Comparison of ENCODE assay signal across 8 cellular contexts in the genomic region with DNA sequence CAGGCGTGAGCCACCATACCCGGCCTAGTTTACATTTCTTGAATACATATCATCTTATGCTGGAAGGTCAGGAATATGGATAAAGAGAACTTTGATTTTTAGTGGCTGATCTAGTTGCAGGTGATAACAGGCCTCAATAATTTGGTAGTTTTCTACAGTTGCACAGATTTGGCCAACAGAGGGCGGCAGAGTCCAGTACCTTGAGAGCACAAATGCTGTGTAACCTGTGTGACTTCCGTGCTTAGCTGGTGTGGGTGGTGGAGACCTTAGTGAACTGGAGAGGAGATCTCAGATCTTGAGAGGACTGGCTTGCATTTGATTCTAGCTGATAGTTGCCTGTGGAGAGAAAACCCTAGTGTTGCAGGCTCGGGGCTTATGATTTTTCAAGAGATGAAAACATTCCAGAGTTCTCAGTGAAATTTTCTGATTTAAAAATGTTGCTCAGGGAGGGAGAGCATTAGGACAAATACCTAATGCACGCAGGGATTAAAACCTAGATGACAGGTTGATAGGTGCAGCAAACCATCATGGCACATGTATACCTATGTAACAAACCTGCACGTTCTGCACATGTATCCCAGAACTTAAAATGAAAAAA. TPM values are rescaled to one million over a fixed set of nuclear protein-coding genes. Genes with fewer than 3 reads are reported as not detected.
DNase-seq lines count a peak whose midpoint lies in the region; ATAC-seq and TF ChIP-seq lines count a peak whose summit lies in the region.

No MANE protein-coding gene starts in this region.

- BruUV-seq in OCI-LY7 (replicated peaks; lab: Mats Ljungman, UMichigan): no TSS peak

- H3K4me3 ChIP-seq in OCI-LY7 (ENCODE audit: low read depth, low read length, poor library complexity, severe bottlenecking) (no peak overlapping the region), fibroblast of pulmonary artery (replicated peaks; ENCODE audit: low read depth, low read length) (no peak overlapping the region), thyroid gland (replicated peaks in 1 of 3) (no peak overlapping the region)

- H3K9me2 ChIP-seq in OCI-LY7 (ENCODE audit: insufficient read depth, low read length): no peaks in the 10 kb centered on the region

- peak; percentile 87 for TF ChIP-seq RAD21 in Ishikawa (IDR thresholded peaks at IDR 0.05; ENCODE audit: low read depth)

- H3K4me2 ChIP-seq in OCI-LY7 (ENCODE audit: low read length): no peak overlapping the region

- H4K20me1 ChIP-seq in OCI-LY7 (ENCODE audit: insufficient read depth, low read length): no peaks in the 10 kb centered on the region

- CTCF ChIA-PET in OCI-LY7 (lab: Charles Lee; ENCODE audit: unreplicated experiment): interaction anchor here (0.6 to 0.7 kb wide), 4 partner anchors 9 to 90 kb away, joined by 3 to 5 read pairs (median 4); no protein-coding TSS in a partner anchor

- H3K4me1 ChIP-seq in OCI-LY7 (ENCODE audit: insufficient read depth, low read length, poor library complexity, severe bottlenecking) (no peaks in the 10 kb centered on the region), thyroid gland (no peaks in the 10 kb centered on the region)

- peak; percentile 64 for DNase-seq in EH (ENCODE audit: low read depth)
- peak; percentile 81 for DNase-seq in OCI-LY7 (ENCODE audit: low spot score)
- peak; percentile 63 for DNase-seq in activated T-cell treated with anti-CD3 and anti-CD28 coated beads, Interleukin-2, amount 50 U/mL, for 1 hour
- DNase-seq in fibroblast of pulmonary artery (ENCODE audit: low read depth): peak; percentile 66
- peak; percentile 8 for DNase-seq in occipital lobe (lab: John Stamatoyannopoulos, UW)
- peak; percentile 62 to 78 for DNase-seq in thyroid gland

- no peaks in the 10 kb centered on the region for H3K27me3 ChIP-seq in thyroid gland

- H3K36me3 ChIP-seq in OCI-LY7 (ENCODE audit: insufficient read depth, low read length) (no peaks in the 10 kb centered on the region), thyroid gland (no peaks in the 10 kb centered on the region)

- TF ChIP-seq CTCF in OCI-LY7 (conservative IDR thresholded peaks at IDR 0.05; ENCODE audit: low read length) (peak; percentile 90), fibroblast of pulmonary artery (IDR thresholded peaks at IDR 0.05; ENCODE audit: low read length, missing control alignments) (peak; percentile 91), thyroid gland (IDR thresholded peaks at IDR 0.05) (peak; percentile 45 to 74 (median 59))

- peak; percentile 94 for ATAC-seq in GM21723 (IDR thresholded peaks at IDR 0.05; ENCODE audit: unreplicated experiment)

- no peak for TF ChIP-seq EP300 in Ishikawa (IDR thresholded peaks at IDR 0.05; ENCODE audit: borderline replicate concordance)

- H3K27ac ChIP-seq in OCI-LY7 (ENCODE audit: low read depth, low read length, poor library complexity, severe bottlenecking) (no peak overlapping the region), thyroid gland (no peak overlapping the region)

- POLR2A ChIA-PET in OCI-LY7 (lab: Charles Lee): interaction anchor here (0.7 kb wide), 1 partner anchor 13 kb away, joined by 3 read pairs; no protein-coding TSS in a partner anchor

- WGBS in thyroid gland, 2 donors: 35 to 39% methylated on average over 7 of the region's 7 CpGs

- intact Hi-C loops in OCI-LY7 (cut with micrococcal nuclease; ENCODE audit: unreplicated experiment): loop anchor here (2.0 kb wide), 1 partner anchor 433 kb away; no protein-coding TSS in a partner anchor
- intact Hi-C loops in thyroid gland (cut with DNase I): loop anchor here (10.0 kb wide), 1 partner anchor 651 kb away; no protein-coding TSS in a partner anchor

- no peaks in the 10 kb centered on the region for H3K9me3 ChIP-seq in OCI-LY7 (ENCODE audit: low read length)
- no peaks in the 10 kb centered on the region for H3K9me3 ChIP-seq in thyroid gland

- H2AFZ ChIP-seq in OCI-LY7 (ENCODE audit: low read length): no peak overlapping the region

- H3K79me2 ChIP-seq in OCI-LY7 (ENCODE audit: insufficient read depth, low read depth, low read length): no peaks in the 10 kb centered on the region

- TF ChIP-seq POLR2A in thyroid gland (IDR thresholded peaks at IDR 0.05): no peak

TF ChIP-seq in Ishikawa, 13 proteins besides CTCF, POLR2A, EP300 and RAD21:
- TF ChIP-seq EGR1 (IDR thresholded peaks at IDR 0.05) (no peak), CREB1 (IDR thresholded peaks at IDR 0.05; ENCODE audit: low read depth) (no peak), TEAD4 (IDR thresholded peaks at IDR 0.05) (no peak), CEBPB (IDR thresholded peaks at IDR 0.05) (no peak), YY1 (IDR thresholded peaks at IDR 0.05; ENCODE audit: low read depth) (no peak), NFIC (IDR thresholded peaks at IDR 0.05) (no peak), REST (IDR thresholded peaks at IDR 0.05; ENCODE audit: low read depth) (no peak), TCF12 (IDR thresholded peaks at IDR 0.05; ENCODE audit: low read depth) (no peak), USF1 (IDR thresholded peaks at IDR 0.05) (no peak), TAF1 (IDR thresholded peaks at IDR 0.05; ENCODE audit: low read depth) (no peak), FOXM1 (IDR thresholded peaks at IDR 0.05; ENCODE audit: borderline replicate concordance, low read depth) (no peak), ZBTB7A (IDR thresholded peaks at IDR 0.05; ENCODE audit: low read depth) (no peak)
- TF ChIP-seq, protein P1, sequence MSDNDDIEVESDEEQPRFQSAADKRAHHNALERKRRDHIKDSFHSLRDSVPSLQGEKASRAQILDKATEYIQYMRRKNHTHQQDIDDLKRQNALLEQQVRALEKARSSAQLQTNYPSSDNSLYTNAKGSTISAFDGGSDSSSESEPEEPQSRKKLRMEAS (IDR thresholded peaks at IDR 0.05): no peak

RNA-seq across cellular contexts. Expression of gene GPR151, which starts 17.4 kb away (rescaled TPM):
- total RNA-seq in OCI-LY7 (2014; rRNA removed; shearing (Covaris generic)): not detected in 2 replicates
- not detected in 2 replicates for total RNA-seq in OCI-LY7 (2022)
- total RNA-seq in occipital lobe: 0.31 TPM
- total RNA-seq in thyroid gland: not detected

Comparison
In these comparisons a context has a peak if more than half of its experiments do, and no peak if none do; other contexts are left out.
1. DNase-seq: peak in every context shown above with its lines; median percentile 81 in OCI-LY7; 70 in thyroid gland; 66 in fibroblast of pulmonary artery; 64 in EH; 63 in activated T-cell treated with anti-CD3 and anti-CD28 coated beads, Interleukin-2, amount 50 U/mL, for 1 hour; 8 in occipital lobe.